17 cellular contexts compared by ENCODE assay signal in the genomic region with DNA sequence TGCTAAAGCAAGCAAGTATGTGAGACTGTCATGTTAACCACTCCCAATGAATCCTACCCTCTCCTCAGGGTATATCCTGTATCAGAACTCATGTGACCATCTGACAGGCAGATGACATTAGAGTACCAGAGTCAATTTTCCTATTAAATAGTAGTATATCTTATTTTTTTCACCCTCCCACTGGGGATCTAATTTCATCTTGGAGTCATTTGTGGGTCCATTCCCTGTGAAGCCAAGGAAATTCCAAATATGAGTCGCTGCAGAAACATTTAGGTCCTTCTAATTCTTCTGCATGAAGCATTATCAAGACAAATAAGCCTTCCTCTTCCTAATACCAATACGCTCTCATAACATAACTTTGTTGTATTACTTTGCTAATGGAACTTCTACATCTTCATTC. TPM values are rescaled to one million over a fixed set of nuclear protein-coding genes. Genes with fewer than 3 reads are reported as not detected.
A peak's percentile ranks its signal among the peaks of the same experiment; 100 is the strongest.
DNase-seq lines count a peak whose midpoint lies in the region; ATAC-seq, FAIRE-seq and TF ChIP-seq lines count a peak whose summit lies in the region.
"Had no signal": no experiment of that assay in that cellular context is flagged by ENCODE, and none has a peak within 500 bp of the region (broad histone marks: within the 10 kb centered on the region; RNA-seq: fewer than 3 reads in every experiment).

No MANE protein-coding gene starts in this region.

- CTCF ChIA-PET in A673 (lab: Charles Lee) = no interaction called here

- H3K4me3 Mint-ChIP-seq in activated T-cell treated with anti-CD3 and anti-CD28 coated beads, Interleukin-2, amount 50 U/mL, for 72 hours = no peak overlapping the region

- H3K4me3 ChIP-seq in A673 (ENCODE audit: low read depth, low read length, poor library complexity, severe bottlenecking) (no peak overlapping the region), bronchial epithelial cell (ENCODE audit: low read depth, low read length) (no peak overlapping the region), iPS-20b (ENCODE audit: low read length) (peak overlapping the region; percentile 39; the same call in 1 of the 2 replicates)
- H3K4me3 ChIP-seq: breast epithelium, mucosa of descending colon, pancreas had no signal

- intact Hi-C loops in A673 (cut with micrococcal nuclease; ENCODE audit: unreplicated experiment) = no loop called here

- POLR2A ChIA-PET in A673 (lab: Charles Lee; ENCODE audit: low non-redundant PET) = interaction anchor here (0.5 kb wide), 1 partner anchor 1178 kb away, joined by 3 read pairs; no protein-coding TSS in a partner anchor

- peaks cover 0 to 1% of the 10 kb centered on the region in 2 donors for H3K36me3 Mint-ChIP-seq in activated T-cell treated with anti-CD3 and anti-CD28 coated beads, Interleukin-2, amount 50 U/mL, for 72 hours (ENCODE audit: insufficient read depth in 2 of 2)

- no TSS peak for BruUV-seq in A673 (replicated peaks; lab: Mats Ljungman, UMichigan)

- no peaks in the 10 kb centered on the region for H3K36me3 ChIP-seq in A673 (ENCODE audit: insufficient read depth, low read length, poor library complexity, severe bottlenecking)
- H3K36me3 ChIP-seq in bronchial epithelial cell (ENCODE audit: control insufficient read depth, insufficient read depth, low read length) = no peaks in the 10 kb centered on the region
- no peaks in the 10 kb centered on the region for H3K36me3 ChIP-seq in iPS-20b (ENCODE audit: insufficient read depth, low read depth, low read length)
- H3K36me3 ChIP-seq: breast epithelium, pancreas, WERI-Rb-1 had no signal

- DNase-seq in A673 (ENCODE audit: low spot score) = peak; percentile 59
- peak; percentile 47 for DNase-seq in HS-5 (ENCODE audit: low read depth)
- peak; percentile 53 for DNase-seq in bronchial epithelial cell (ENCODE audit: low read depth)
- DNase-seq in NCI-H1105 (lab: John Stamatoyannopoulos, UW) = no peak
- DNase-seq in activated T-cell treated with anti-CD3 and anti-CD28 coated beads, Interleukin-2, amount 50 U/mL, for 72 hours = no peak
- DNase-seq in activated naive CD4-positive, alpha-beta T cell treated with Interleukin-2 at 50 U/mL for 16 hours = no peak
- no peak for DNase-seq in cerebellar nuclear complex (lab: John Stamatoyannopoulos, UW)
- DNase-seq: effector CD8-positive, alpha-beta T cell; kidney; mucosa of descending colon; NCI-H2081 treated with DMSO at 0.1 percent for 48 hours; NCI-H774; pancreas; WERI-Rb-1 had no signal

- H3K9me3 Mint-ChIP-seq in activated T-cell treated with anti-CD3 and anti-CD28 coated beads, Interleukin-2, amount 50 U/mL, for 72 hours = no peaks in the 10 kb centered on the region

- H3K9ac ChIP-seq in iPS-20b (ENCODE audit: low read depth, low read length) = no peak overlapping the region

- peaks cover 18% of the 10 kb centered on the region for H3K4me1 ChIP-seq in A673 (ENCODE audit: insufficient read depth, low read length, poor library complexity, severe bottlenecking)
- H3K4me1 ChIP-seq in iPS-20b (ENCODE audit: insufficient read depth, low read length) = peaks cover 21% of the 10 kb centered on the region; the same call in 1 of the 2 replicates
- H3K4me1 ChIP-seq: breast epithelium, pancreas had no signal

- peaks cover 9% of the 10 kb centered on the region for H3K27me3 Mint-ChIP-seq in activated T-cell treated with anti-CD3 and anti-CD28 coated beads, Interleukin-2, amount 50 U/mL, for 72 hours (ENCODE audit: low read depth)

- H3K27me3 ChIP-seq in A673 (replicated peaks; ENCODE audit: insufficient read depth, low read depth, low read length, poor library complexity) (no peaks in the 10 kb centered on the region), bronchial epithelial cell (ENCODE audit: control insufficient read depth, insufficient read depth, low read length) (no peaks in the 10 kb centered on the region), iPS-20b (ENCODE audit: insufficient read depth, low read length) (peaks cover 42% of the 10 kb centered on the region; the same call in 1 of the 2 replicates)
- H3K27me3 ChIP-seq: breast epithelium, pancreas had no signal

- H3K27ac Mint-ChIP-seq in activated T-cell treated with anti-CD3 and anti-CD28 coated beads, Interleukin-2, amount 50 U/mL, for 72 hours = no peak overlapping the region

- ATAC-seq in activated T-cell treated with anti-CD3 and anti-CD28 coated beads, Interleukin-2, amount 50 U/mL, for 72 hours (replicated peaks in 1 of 2) = no peak
- ATAC-seq: mucosa of descending colon, pancreas had no signal

- TF ChIP-seq CTCF in A673 (conservative IDR thresholded peaks at IDR 0.05; ENCODE audit: low read depth, low read length) = no peak
- TF ChIP-seq CTCF in bronchial epithelial cell (IDR thresholded peaks at IDR 0.05; ENCODE audit: insufficient read depth, low read length, severe bottlenecking) = no peak

- no peaks in the 10 kb centered on the region for H3K9me3 ChIP-seq in A673 (ENCODE audit: low read depth, low read length, poor library complexity, severe bottlenecking)
- H3K9me3 ChIP-seq in iPS-20b (ENCODE audit: insufficient read depth, low read depth, low read length) = no peaks in the 10 kb centered on the region
- H3K9me3 ChIP-seq: breast epithelium, mucosa of descending colon, pancreas had no signal

- FAIRE-seq in bronchial epithelial cell (lab: Jason Lieb, UNC) = no peak
- FAIRE-seq: kidney, pancreas, RCC 7860 had no signal

- H3K27ac ChIP-seq in A673 (ENCODE audit: low read depth, low read length, poor library complexity, severe bottlenecking) (no peak overlapping the region), iPS-20b (ENCODE audit: low read length) (no peak overlapping the region)
- H3K27ac ChIP-seq: breast epithelium, pancreas, WERI-Rb-1 had no signal

- H3K4me1 Mint-ChIP-seq in activated T-cell treated with anti-CD3 and anti-CD28 coated beads, Interleukin-2, amount 50 U/mL, for 72 hours (ENCODE audit: low read depth) = no peaks in the 10 kb centered on the region

RNA-seq across cellular contexts. Expression of gene BLTP1, which starts 52.2 kb away (rescaled TPM):
- total RNA-seq in A673 (2021) = 23.9 and 26.6 TPM in 2 replicates
- total RNA-seq in bronchial epithelial cell = 46.1 and 54.8 TPM in 2 replicates
- total RNA-seq in activated T-cell treated with anti-CD3 and anti-CD28 coated beads, Interleukin-2, amount 50 U/mL, for 72 hours = 10 to 100 TPM; 46.1 to 49.2 TPM

Comparison
In these comparisons a context has a peak if more than half of its experiments do, and no peak if none do; other contexts are left out.
1. DNase-seq: peak in A673 (single experiment), HS-5 (single experiment) and bronchial epithelial cell (single experiment); none in NCI-H1105 (single experiment), activated T-cell treated with anti-CD3 and anti-CD28 coated beads, Interleukin-2, amount 50 U/mL, for 72 hours (0 of 2), activated naive CD4-positive, alpha-beta T cell treated with Interleukin-2 at 50 U/mL for 16 hours (single experiment) and cerebellar nuclear complex (0 of 2).